26 cellular contexts compared by ENCODE assay signal in the genomic region with DNA sequence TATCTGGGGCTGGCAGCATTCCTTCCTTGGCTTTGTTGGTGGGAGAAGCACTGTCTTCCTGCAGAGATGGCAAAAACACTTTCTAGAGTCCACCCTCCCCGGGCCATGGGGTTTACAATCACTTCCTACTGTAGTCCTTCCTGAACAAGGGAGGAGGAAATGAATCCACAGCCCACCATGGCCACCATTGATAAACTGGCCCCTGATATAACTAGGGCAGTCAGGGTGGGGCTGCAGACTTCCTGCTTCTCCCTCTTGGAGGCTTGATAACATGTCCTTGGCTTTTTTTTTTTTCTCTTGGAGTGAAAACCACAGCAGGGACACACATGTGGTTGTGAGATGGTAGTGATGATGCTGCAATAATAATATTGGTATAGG.
DNase-seq lines count a peak whose midpoint lies in the region; ATAC-seq, FAIRE-seq and TF ChIP-seq lines count a peak whose summit lies in the region.
"Had no signal": no experiment of that assay in that cellular context is flagged by ENCODE, and none has a peak within 500 bp of the region (broad histone marks: within the 10 kb centered on the region; RNA-seq: fewer than 3 reads in every experiment).

No MANE protein-coding gene starts in this region.

- H3K4me2 ChIP-seq in H1 (ENCODE audit: insufficient read depth in 1 of 2, low read depth in 2 of 2, low read length in 2 of 2) (no peak overlapping the region), skeletal muscle satellite cell (ENCODE audit: low read length) (peak overlapping the region; percentile 19)
- H3K4me2 ChIP-seq: BLaER1 had no signal

- POLR2A ChIA-PET in H1 (lab: Charles Lee; ENCODE audit: partially characterized antibody) = no interaction called here

- no peak overlapping the region for H3K18ac ChIP-seq in H1 (ENCODE audit: extremely low read depth, low read length)

- intact Hi-C loops in right cardiac atrium (cut with DNase I) (no loop called here), lower lobe of right lung (cut with DNase I) (no loop called here)
- intact Hi-C loops in activated T-helper 2 cell treated with anti-CD3 and anti-CD28 coated beads, Interferon-gamma antibody, Interleukin-2, Interleukin-4, amounts not matched to agents 10 μg/mL and 5 μg/mL and 100 μg/mL, durations not matched to agents 14 hours and 24 hours and 36 hours (cut with micrococcal nuclease) = no loop called here

- no peaks in the 10 kb centered on the region for H3K27me3 Mint-ChIP-seq in activated T-helper 2 cell treated with anti-CD3 and anti-CD28 coated beads, Interferon-gamma antibody, Interleukin-2, Interleukin-4, amounts not matched to agents 10 μg/mL and 5 μg/mL and 100 μg/mL, durations not matched to agents 14 hours and 24 hours and 36 hours (ENCODE audit: low read depth)
- H3K27me3 Mint-ChIP-seq: activated naive CD8-positive, alpha-beta T cell treated with anti-CD3 and anti-CD28 coated beads, Interleukin-2, amount 10 ng/mL, durations not matched to agents 7 days and 5 days; central memory CD8-positive, alpha-beta T cell had no signal

- CTCF ChIA-PET in H1 (lab: Charles Lee; ENCODE audit: partially characterized antibody) = no interaction called here

- H3K27me3 ChIP-seq in H1 (replicated peaks in 1 of 4; ENCODE audit: control insufficient read depth in 3 of 4, extremely low read depth in 1 of 4, insufficient read depth in 3 of 4, low read length in 3 of 4) (no peaks in the 10 kb centered on the region), right cardiac atrium (ENCODE audit: control insufficient read depth, insufficient read depth) (no peaks in the 10 kb centered on the region), skeletal muscle satellite cell (ENCODE audit: control insufficient read depth, insufficient read depth, low read length) (peaks cover 6% of the 10 kb centered on the region), lower lobe of right lung (ENCODE audit: low read depth) (no peaks in the 10 kb centered on the region)
- H3K27me3 ChIP-seq: BLaER1, uterus had no signal

- DNase-seq in NCI-H69 (lab: John Stamatoyannopoulos, UW) = peak; percentile 49
- DNase-seq in H1 (ENCODE audit: low read depth in 1 of 2, low spot score in 2 of 2) = no peak
- peak in 2 of 3 donors; percentile 48 to 69 for DNase-seq in right cardiac atrium
- DNase-seq in lower lobe of right lung = no peak
- DNase-seq in activated CD4-positive, alpha-beta T cell treated with anti-CD3 and anti-CD28 coated beads, Interleukin-2, amount 50 U/mL, for 1 hour = no peak
- DNase-seq in GM13977 (ENCODE audit: low spot score) = no peak
- DNase-seq in activated T-helper 2 cell treated with anti-CD3 and anti-CD28 coated beads, Interferon-gamma antibody, Interleukin-2, Interleukin-4, amounts not matched to agents 10 μg/mL and 5 μg/mL and 100 μg/mL, durations not matched to agents 14 hours and 24 hours and 36 hours (ENCODE audit: low spot score) = no peak
- DNase-seq: ACHN; activated CD4-positive, alpha-beta T cell treated with anti-CD3 and anti-CD28 coated beads, Interleukin-2, amount 50 U/mL, for 48 hours; activated CD4-positive, CD25-positive, alpha-beta regulatory T cell; activated CD8-positive, alpha-beta memory T cell treated with anti-CD3 and anti-CD28 coated beads, Interleukin-2, amount 50 U/mL, for 48 hours; activated naive CD8-positive, alpha-beta T cell treated with anti-CD3 and anti-CD28 coated beads, Interleukin-2, amount 10 ng/mL, durations not matched to agents 7 days and 5 days; COR-L47; GF-D8; head of caudate nucleus; KG1; NCI-H1694 treated with DMSO at 0.1 percent for 48 hours; NCI-H524; posterior cingulate gyrus; stimulated activated CD4-positive, alpha-beta T cell treated with anti-CD3 and anti-CD28 coated beads, Interleukin-1b, Interleukin-23, amount 100 ng/mL, for 48 hours; uterus had no signal

- H3K23me2 ChIP-seq in H1 (ENCODE audit: low read depth, low read length) = no peaks in the 10 kb centered on the region

- H3K4me1 ChIP-seq in H1 (replicated peaks in 1 of 4; ENCODE audit: control insufficient read depth in 3 of 4, insufficient read depth in 4 of 4, low read length in 3 of 4) = peaks cover 0 to 11% (median 2%) of the 10 kb centered on the region in 4 experiments; a peak in 5 of 7 replicates
- H3K4me1 ChIP-seq in right cardiac atrium (ENCODE audit: control insufficient read depth, insufficient read depth, low read length) = peaks cover 6% of the 10 kb centered on the region
- H3K4me1 ChIP-seq in skeletal muscle satellite cell (ENCODE audit: control insufficient read depth, insufficient read depth, low read length) = no peaks in the 10 kb centered on the region
- H3K4me1 ChIP-seq in lower lobe of right lung = no peaks in the 10 kb centered on the region
- H3K4me1 ChIP-seq: BLaER1, uterus had no signal

- H3K9ac ChIP-seq in H1 (replicated peaks in 1 of 4; ENCODE audit: extremely low read depth in 1 of 4, low read depth in 3 of 4, low read length in 3 of 4) = no peak overlapping the region
- no peak overlapping the region for H3K9ac ChIP-seq in skeletal muscle satellite cell (ENCODE audit: low read depth, low read length)
- H3K9ac ChIP-seq: BLaER1 had no signal

- TF ChIP-seq CTCF in H1 (IDR thresholded peaks at IDR 0.05; ENCODE audit: control extremely low read depth in 1 of 3, insufficient read depth in 1 of 3, low read depth in 1 of 3, low read length in 3 of 3) (no peak), lower lobe of right lung (IDR thresholded peaks at IDR 0.05) (no peak), GM13977 (IDR thresholded peaks at IDR 0.05; ENCODE audit: extremely low read depth, insufficient read depth, missing control alignments) (no peak)

- no peak for FAIRE-seq in H1 (lab: Jason Lieb, UNC)

- no peak overlapping the region for H2BK15ac ChIP-seq in H1 (ENCODE audit: low read length)

- no peak overlapping the region for H3K4me3 Mint-ChIP-seq in activated T-helper 2 cell treated with anti-CD3 and anti-CD28 coated beads, Interferon-gamma antibody, Interleukin-2, Interleukin-4, amounts not matched to agents 10 μg/mL and 5 μg/mL and 100 μg/mL, durations not matched to agents 14 hours and 24 hours and 36 hours (ENCODE audit: low read depth)
- H3K4me3 Mint-ChIP-seq: activated naive CD8-positive, alpha-beta T cell treated with anti-CD3 and anti-CD28 coated beads, Interleukin-2, amount 10 ng/mL, durations not matched to agents 7 days and 5 days; central memory CD8-positive, alpha-beta T cell had no signal

- peak; percentile 85 to 94 for ATAC-seq in right cardiac atrium
- no peak for ATAC-seq in lower lobe of right lung

- H2AFZ ChIP-seq in H1 (ENCODE audit: low read length) = peak overlapping the region; percentile 59; the same call in 1 of the 2 replicates

- H2AK5ac ChIP-seq in H1 (ENCODE audit: low read depth, low read length) = no peak overlapping the region

- H3K36me3 ChIP-seq in H1 (ENCODE audit: control insufficient read depth in 2 of 4, insufficient read depth in 4 of 4, low read length in 3 of 4) = no peaks in the 10 kb centered on the region
- H3K36me3 ChIP-seq in skeletal muscle satellite cell (ENCODE audit: insufficient read depth, low read length) = no peaks in the 10 kb centered on the region
- no peaks in the 10 kb centered on the region for H3K36me3 ChIP-seq in lower lobe of right lung
- H3K36me3 ChIP-seq: BLaER1, uterus had no signal

- no peaks in the 10 kb centered on the region for H3K36me3 Mint-ChIP-seq in activated T-helper 2 cell treated with anti-CD3 and anti-CD28 coated beads, Interferon-gamma antibody, Interleukin-2, Interleukin-4, amounts not matched to agents 10 μg/mL and 5 μg/mL and 100 μg/mL, durations not matched to agents 14 hours and 24 hours and 36 hours (ENCODE audit: low read depth)
- H3K36me3 Mint-ChIP-seq: activated naive CD8-positive, alpha-beta T cell treated with anti-CD3 and anti-CD28 coated beads, Interleukin-2, amount 10 ng/mL, durations not matched to agents 7 days and 5 days had no signal

- 100% methylated on average over 1 of the region's 1 CpG; no CpG with 5 or more reads in 1 of the 2 experiments for WGBS in H1 (ENCODE audit: extremely low coverage in 1 of 2, insufficient coverage in 1 of 2, insufficient read length in 1 of 2, insufficient replicate concordance in 2 of 2, low coverage in 1 of 2, low lambda C conversion rate in 2 of 2, missing lambda C conversion rate in 1 of 2), 2 experiments
- 33% methylated on average over 1 of the region's 1 CpG for WGBS in right cardiac atrium

- TF ChIP-seq POLR2A in H1 (IDR thresholded peaks at IDR 0.05; ENCODE audit: control extremely low read depth in 1 of 2, low read depth in 2 of 2, low read length in 2 of 2) = no peak

- in situ Hi-C loops in GM13977 (cut with MboI; ENCODE audit: low pct_unique_long_range_greater_than_20kb, low sequenced_read_pairs, unreplicated experiment) = no loop called here

- H3K4ac ChIP-seq in H1 (replicated peaks; ENCODE audit: insufficient read length, low read depth, low read length) = no peak overlapping the region

- no peaks in the 10 kb centered on the region for H3K9me3 ChIP-seq in H1 (ENCODE audit: insufficient read depth in 2 of 2, low read depth in 1 of 2, low read length in 1 of 2)
- H3K9me3 ChIP-seq in right cardiac atrium (ENCODE audit: control insufficient read depth, low read length) = no peaks in the 10 kb centered on the region
- no peaks in the 10 kb centered on the region for H3K9me3 ChIP-seq in skeletal muscle satellite cell (replicated peaks; ENCODE audit: low read length)
- no peaks in the 10 kb centered on the region for H3K9me3 ChIP-seq in lower lobe of right lung
- H3K9me3 ChIP-seq: BLaER1, uterus had no signal

- no peaks in the 10 kb centered on the region for H3K4me1 Mint-ChIP-seq in activated T-helper 2 cell treated with anti-CD3 and anti-CD28 coated beads, Interferon-gamma antibody, Interleukin-2, Interleukin-4, amounts not matched to agents 10 μg/mL and 5 μg/mL and 100 μg/mL, durations not matched to agents 14 hours and 24 hours and 36 hours (ENCODE audit: low read depth)
- H3K4me1 Mint-ChIP-seq: activated naive CD8-positive, alpha-beta T cell treated with anti-CD3 and anti-CD28 coated beads, Interleukin-2, amount 10 ng/mL, durations not matched to agents 7 days and 5 days; central memory CD8-positive, alpha-beta T cell had no signal

- no peak overlapping the region for H3K14ac ChIP-seq in H1 (ENCODE audit: insufficient read length)

- H3K27ac Mint-ChIP-seq in activated T-helper 2 cell treated with anti-CD3 and anti-CD28 coated beads, Interferon-gamma antibody, Interleukin-2, Interleukin-4, amounts not matched to agents 10 μg/mL and 5 μg/mL and 100 μg/mL, durations not matched to agents 14 hours and 24 hours and 36 hours = no peak overlapping the region
- H3K27ac Mint-ChIP-seq: activated naive CD8-positive, alpha-beta T cell treated with anti-CD3 and anti-CD28 coated beads, Interleukin-2, amount 10 ng/mL, durations not matched to agents 7 days and 5 days had no signal

- H3K4me3 ChIP-seq in H1 (ENCODE audit: extremely low read depth in 1 of 4, insufficient read depth in 2 of 4, low read depth in 3 of 4, low read length in 4 of 4) (no peak overlapping the region), right cardiac atrium (ENCODE audit: low read length) (no peak overlapping the region), skeletal muscle satellite cell (ENCODE audit: low read length) (no peak overlapping the region), lower lobe of right lung (no peak overlapping the region)
- H3K4me3 ChIP-seq: BLaER1, dorsolateral prefrontal cortex, uterus had no signal

- H4K20me1 ChIP-seq in H1 (replicated peaks in 1 of 2; ENCODE audit: control insufficient read depth in 1 of 2, insufficient read depth in 2 of 2, low read length in 2 of 2) = no peaks in the 10 kb centered on the region
- H4K20me1 ChIP-seq: BLaER1 had no signal

- no peak overlapping the region for H2BK20ac ChIP-seq in H1 (ENCODE audit: low read length)

- no peak overlapping the region for H4K8ac ChIP-seq in H1 (ENCODE audit: extremely low read depth, insufficient read depth, low read length)

- H2BK12ac ChIP-seq in H1 (ENCODE audit: low read depth, low read length) = no peak overlapping the region; the same call in 1 of the 2 replicates

- no peak overlapping the region for H2BK5ac ChIP-seq in H1 (ENCODE audit: low read depth, low read length)

- H4K5ac ChIP-seq in H1 (ENCODE audit: insufficient read length, low read depth, low read length) = no peak overlapping the region

- H3K56ac ChIP-seq in H1 (replicated peaks; ENCODE audit: insufficient read length, low read depth, low read length) = no peak overlapping the region

- H3K9me3 Mint-ChIP-seq in activated T-helper 2 cell treated with anti-CD3 and anti-CD28 coated beads, Interferon-gamma antibody, Interleukin-2, Interleukin-4, amounts not matched to agents 10 μg/mL and 5 μg/mL and 100 μg/mL, durations not matched to agents 14 hours and 24 hours and 36 hours = no peaks in the 10 kb centered on the region
- H3K9me3 Mint-ChIP-seq: activated naive CD8-positive, alpha-beta T cell treated with anti-CD3 and anti-CD28 coated beads, Interleukin-2, amount 10 ng/mL, durations not matched to agents 7 days and 5 days; central memory CD8-positive, alpha-beta T cell had no signal

- no peak for TF ChIP-seq EP300 in H1 (IDR thresholded peaks at IDR 0.05; ENCODE audit: borderline replicate concordance in 1 of 2, low read depth in 2 of 2, low read length in 2 of 2)

- no peak for TF ChIP-seq RAD21 in H1 (IDR thresholded peaks at IDR 0.05 in 1 of 2, conservative IDR thresholded peaks at IDR 0.05 in 1 of 2; ENCODE audit: low read depth in 2 of 2, low read length in 2 of 2)

- no peak overlapping the region for H3K23ac ChIP-seq in H1 (ENCODE audit: insufficient read length)

- H3K27ac ChIP-seq in H1 (ENCODE audit: low read depth, low read length) (no peak overlapping the region), right cardiac atrium (ENCODE audit: low read length) (no peak overlapping the region), lower lobe of right lung (no peak overlapping the region)
- H3K27ac ChIP-seq: BLaER1, RWPE1, uterus had no signal

- no peaks in the 10 kb centered on the region for H3K79me1 ChIP-seq in H1 (ENCODE audit: low read depth, low read length)

- no peaks in the 10 kb centered on the region for H3K79me2 ChIP-seq in H1 (ENCODE audit: control insufficient read depth in 1 of 2, insufficient read depth in 2 of 2, low read length in 2 of 2)

- H4K91ac ChIP-seq in H1 (replicated peaks; ENCODE audit: insufficient read length, low read length) = no peak overlapping the region

- no peak overlapping the region for H2BK120ac ChIP-seq in H1 (replicated peaks; ENCODE audit: low read depth, low read length)

Comparison
In these comparisons a context has a peak if more than half of its experiments do, and no peak if none do; other contexts are left out.
1. DNase-seq: peak in NCI-H69 (single experiment) and right cardiac atrium (2 of 3); none in H1 (0 of 2), lower lobe of right lung (single experiment), activated CD4-positive, alpha-beta T cell treated with anti-CD3 and anti-CD28 coated beads, Interleukin-2, amount 50 U/mL, for 1 hour (single experiment), GM13977 (single experiment) and activated T-helper 2 cell treated with anti-CD3 and anti-CD28 coated beads, Interferon-gamma antibody, Interleukin-2, Interleukin-4, amounts not matched to agents 10 μg/mL and 5 μg/mL and 100 μg/mL, durations not matched to agents 14 hours and 24 hours and 36 hours (single experiment).
2. ATAC-seq: peak in right cardiac atrium (2 of 2); none in lower lobe of right lung (0 of 2).